In genomic region chr10:79073784-79074432, GRCh38 we compare ENCODE assay signal across 9 cellular contexts. TPM values are rescaled to one million over a fixed set of nuclear protein-coding genes. Genes with fewer than 3 reads are reported as not detected.
DNase-seq lines count a peak whose midpoint lies in the region; ATAC-seq, FAIRE-seq and TF ChIP-seq lines count a peak whose summit lies in the region.
"Had no signal": no experiment of that assay in that cellular context is flagged by ENCODE, and none has a peak within 500 bp of the region (broad histone marks: within the 10 kb centered on the region; RNA-seq: fewer than 3 reads in every experiment).

No MANE protein-coding gene starts in this region.

- peak overlapping the region in 9 of 12 donors; percentile 11 to 100 (median 95) for H3K27ac ChIP-seq in heart left ventricle

- FAIRE-seq in RCC 7860 (lab: Jason Lieb, UNC) = peak; percentile 82
- FAIRE-seq: keratinocyte had no signal

- ATAC-seq in heart left ventricle (no peak), sciatic nerve (no peak), GM18519 (IDR thresholded peaks at IDR 0.05; ENCODE audit: low FRiP score, unreplicated experiment) (no peak)

- H3K4me1 ChIP-seq in heart left ventricle = peaks cover 16 to 81% (median 74%) of the 10 kb centered on the region in 12 donors

- no peaks in the 10 kb centered on the region for H3K9me3 ChIP-seq in heart left ventricle

- H3K4me3 ChIP-seq in heart left ventricle = peak overlapping the region in 3 of 12 donors; percentile 10 to 90 (median 21)

- H3K27me3 ChIP-seq in heart left ventricle = no peaks in the 10 kb centered on the region

- intact Hi-C loops in heart left ventricle (cut with DNase I) = loop anchor here in 8 of 10 donors (5.0 to 10.0 kb wide), 10 partner anchors 33 to 1042 kb away; partner anchors contain the start of gene RPS24 (in 1 of the 8)
- intact Hi-C loops in sciatic nerve (cut with DNase I) = loop anchor here (10.0 kb wide), 1 partner anchor 121 kb away; no protein-coding TSS in a partner anchor

- no peaks in the 10 kb centered on the region for H3K36me3 ChIP-seq in heart left ventricle

- WGBS in heart left ventricle, 4 donors = 49 to 54% (median 51%) methylated on average over 15 of the region's 15 CpGs

- no peak for TF ChIP-seq POLR2A in heart left ventricle (IDR thresholded peaks at IDR 0.05)

- DNase-seq in DMS153 treated with DMSO at 0.1 percent for 48 hours (lab: John Stamatoyannopoulos, UW; ENCODE audit: unreplicated experiment) (peak; percentile 30), RCC 7860 (ENCODE audit: low spot score) (peak; percentile 74), heart left ventricle (peak in 3 of 5 donors; percentile 54 to 75 (median 67)), sciatic nerve (ENCODE audit: low spot score) (peak; percentile 78), GDM1 (lab: John Stamatoyannopoulos, UW) (no peak), D341Med (ENCODE audit: low spot score) (no peak), NCI-H1694 (lab: John Stamatoyannopoulos, UW) (no peak)

- TF ChIP-seq CTCF in heart left ventricle (IDR thresholded peaks at IDR 0.05) = no peak

RNA-seq across cellular contexts. Expression of gene ZMIZ1, which starts 5.1 kb away (rescaled TPM):
- total RNA-seq in heart left ventricle (10 to 100 TPM; 39.8 to 75.4 (median 50.5) TPM), sciatic nerve (96.7 TPM)
- polyA plus RNA-seq in heart left ventricle = 10 to 100 TPM; 19.7 to 45.7 TPM

Comparison
In these comparisons a context has a peak if more than half of its experiments do, and no peak if none do; other contexts are left out.
1. DNase-seq: peak in DMS153 treated with DMSO at 0.1 percent for 48 hours (single experiment), RCC 7860 (single experiment), heart left ventricle (3 of 5) and sciatic nerve (single experiment); none in GDM1 (single experiment), D341Med (single experiment) and NCI-H1694 (single experiment).